ENCODE assay signal across 13 cellular contexts in the genomic region with DNA sequence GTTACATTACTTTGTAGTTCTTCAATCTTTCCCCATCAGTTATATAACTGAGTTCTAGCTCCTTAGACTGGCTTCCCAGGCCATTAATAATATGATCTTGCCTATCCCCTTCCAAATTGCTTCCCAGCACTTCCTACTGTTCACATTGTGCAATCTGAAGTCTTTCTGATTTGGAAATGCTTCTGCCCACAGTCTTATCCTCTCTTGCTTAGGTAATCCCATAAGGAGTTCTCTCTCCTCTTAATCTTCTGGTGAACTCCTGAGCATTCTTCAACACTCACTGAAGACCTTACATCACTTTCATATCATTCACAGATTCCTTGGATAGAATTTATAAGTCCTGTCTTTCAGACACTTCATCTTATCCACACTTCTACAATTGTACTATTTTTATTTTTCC.
"Had no signal": no experiment of that assay in that cellular context is flagged by ENCODE, and none has a peak within 500 bp of the region (broad histone marks: within the 10 kb centered on the region; RNA-seq: fewer than 3 reads in every experiment).

No MANE protein-coding gene starts in this region.

- H3K36me3 ChIP-seq: esophagus squamous epithelium, spleen, upper lobe of right lung, WERI-Rb-1 had no signal

- H3K4me3 ChIP-seq: lung had no signal

- DNase-seq: activated CD4-positive, alpha-beta T cell treated with anti-CD3 and anti-CD28 coated beads for 4 hours; activated CD8-positive, alpha-beta memory T cell treated with anti-CD3 and anti-CD28 coated beads, Interleukin-2, amount 50 U/mL, for 4 hours; activated CD8-positive, alpha-beta T cell treated with anti-CD3 and anti-CD28 coated beads for 36 hours; esophagus squamous epithelium; naive thymus-derived CD4-positive, alpha-beta T cell; retina; spleen; stimulated activated CD4-positive, alpha-beta T cell treated with anti-CD3 and anti-CD28 coated beads, Interleukin-2, amount 100 ng/mL, for 24 hours; stimulated activated naive CD4-positive, alpha-beta T cell; T-helper 1 cell; upper lobe of right lung; WERI-Rb-1 had no signal

- H3K27me3 ChIP-seq: esophagus squamous epithelium, upper lobe of right lung had no signal

- H3K4me3 Mint-ChIP-seq: activated CD8-positive, alpha-beta T cell treated with anti-CD3 and anti-CD28 coated beads for 36 hours; naive thymus-derived CD4-positive, alpha-beta T cell had no signal

- H3K36me3 Mint-ChIP-seq: naive thymus-derived CD4-positive, alpha-beta T cell had no signal

- H3K27ac ChIP-seq: esophagus squamous epithelium, spleen, upper lobe of right lung, WERI-Rb-1 had no signal

- ATAC-seq: activated CD8-positive, alpha-beta T cell treated with anti-CD3 and anti-CD28 coated beads for 36 hours; naive thymus-derived CD4-positive, alpha-beta T cell; upper lobe of right lung had no signal

- H3K9me3 Mint-ChIP-seq: activated CD8-positive, alpha-beta T cell treated with anti-CD3 and anti-CD28 coated beads for 36 hours had no signal

- H3K27ac Mint-ChIP-seq: activated CD8-positive, alpha-beta T cell treated with anti-CD3 and anti-CD28 coated beads for 36 hours; naive thymus-derived CD4-positive, alpha-beta T cell had no signal

- H3K4me1 Mint-ChIP-seq: naive thymus-derived CD4-positive, alpha-beta T cell had no signal

- H3K9me3 ChIP-seq: esophagus squamous epithelium, spleen, upper lobe of right lung had no signal
